ENCODE assay signal across 2 cellular contexts in the genomic region with DNA sequence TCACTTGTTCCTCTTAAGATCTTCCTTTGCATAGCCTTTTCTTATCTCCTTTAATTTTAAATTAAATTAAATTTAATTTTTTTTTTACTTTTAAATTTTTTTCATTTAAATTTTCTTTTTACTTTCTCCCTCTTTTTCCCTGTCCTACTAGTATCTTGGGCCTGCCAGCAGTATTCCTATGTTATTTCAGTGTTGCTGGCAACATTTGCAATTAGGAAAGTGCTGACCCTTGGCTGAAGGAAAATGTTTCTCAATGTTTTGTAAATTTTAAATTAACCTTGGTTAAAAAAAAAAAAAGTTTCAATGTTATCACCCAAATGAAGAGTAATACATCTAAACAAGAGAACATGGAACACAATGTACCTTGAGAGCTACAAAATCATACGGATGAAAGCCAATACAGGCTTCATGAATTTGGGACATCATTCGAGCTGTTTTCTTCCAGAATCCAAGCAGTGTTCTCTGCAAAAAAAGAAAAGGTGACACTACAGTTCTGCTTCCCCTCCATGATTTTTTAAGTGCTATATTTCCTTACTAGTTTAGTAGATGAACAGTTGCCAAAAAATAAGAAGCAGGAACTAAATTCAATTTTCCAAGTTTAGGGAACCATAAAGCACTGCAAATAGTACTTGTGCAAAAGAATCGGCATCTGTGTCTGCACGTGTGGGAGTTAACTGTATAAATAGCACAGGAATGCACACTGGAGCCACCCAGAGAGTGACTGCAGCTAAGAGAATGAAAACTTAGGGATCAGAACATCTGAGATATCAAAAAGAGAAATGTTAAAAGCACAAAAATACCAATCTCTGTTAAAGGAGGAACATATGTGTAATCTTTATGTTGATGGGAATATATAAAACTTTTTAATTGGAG.
TF ChIP-seq lines count a peak whose summit lies in the region.

No MANE protein-coding gene starts in this region.

TF ChIP-seq in SK-N-SH treated with all-trans-retinoic acid at 6 μM for 48 hours, 23 proteins besides CTCF, POLR2A, EP300 and RAD21 (continued from another document):
- TF ChIP-seq ZNF70 (CRISPR knock-in tag; IDR thresholded peaks at IDR 0.05) (no peak), ISL1 (CRISPR knock-in tag; IDR thresholded peaks at IDR 0.05) (no peak), SNAI2 (CRISPR knock-in tag; IDR thresholded peaks at IDR 0.05) (no peak), ARNTL (CRISPR knock-in tag; IDR thresholded peaks at IDR 0.05; ENCODE audit: borderline replicate concordance, low read depth) (no peak), ZNF8 (CRISPR knock-in tag; IDR thresholded peaks at IDR 0.05) (no peak), BACH2 (CRISPR knock-in tag; IDR thresholded peaks at IDR 0.05; ENCODE audit: borderline replicate concordance) (no peak)

TF ChIP-seq in WTC11, 78 proteins besides CTCF, POLR2A, EP300 and RAD21 (continued from another document):
- TF ChIP-seq JUN (CRISPR knock-in tag; IDR thresholded peaks at IDR 0.05) (no peak), FOXP1 (CRISPR knock-in tag; IDR thresholded peaks at IDR 0.05; ENCODE audit: borderline replicate concordance) (no peak), FOXJ3 (CRISPR knock-in tag; IDR thresholded peaks at IDR 0.05; ENCODE audit: borderline replicate concordance) (no peak), NR1H2 (CRISPR knock-in tag; IDR thresholded peaks at IDR 0.05) (no peak), ZBTB21 (CRISPR knock-in tag; IDR thresholded peaks at IDR 0.05; ENCODE audit: borderline replicate concordance) (no peak), GRHL2 (CRISPR knock-in tag; IDR thresholded peaks at IDR 0.05; ENCODE audit: insufficient replicate concordance, severe bottlenecking) (no peak), E2F1 (CRISPR knock-in tag; IDR thresholded peaks at IDR 0.05) (no peak), CDX4 (CRISPR knock-in tag; IDR thresholded peaks at IDR 0.05; ENCODE audit: borderline replicate concordance) (no peak), ESRRA (CRISPR knock-in tag; IDR thresholded peaks at IDR 0.05; ENCODE audit: borderline replicate concordance) (no peak), AFF4 (CRISPR knock-in tag; IDR thresholded peaks at IDR 0.05; ENCODE audit: borderline replicate concordance) (no peak), CREM (CRISPR knock-in tag; IDR thresholded peaks at IDR 0.05) (no peak), CREB1 (CRISPR knock-in tag; IDR thresholded peaks at IDR 0.05) (no peak), ZNF263 (CRISPR knock-in tag; IDR thresholded peaks at IDR 0.05; ENCODE audit: low read depth) (no peak), NR3C1 (CRISPR knock-in tag; conservative IDR thresholded peaks at IDR 0.05; ENCODE audit: low read depth) (no peak), HMGXB4 (CRISPR knock-in tag; IDR thresholded peaks at IDR 0.05) (no peak), ZNF138 (CRISPR knock-in tag; conservative IDR thresholded peaks at IDR 0.05) (no peak)
- TF ChIP-seq, protein P1, sequence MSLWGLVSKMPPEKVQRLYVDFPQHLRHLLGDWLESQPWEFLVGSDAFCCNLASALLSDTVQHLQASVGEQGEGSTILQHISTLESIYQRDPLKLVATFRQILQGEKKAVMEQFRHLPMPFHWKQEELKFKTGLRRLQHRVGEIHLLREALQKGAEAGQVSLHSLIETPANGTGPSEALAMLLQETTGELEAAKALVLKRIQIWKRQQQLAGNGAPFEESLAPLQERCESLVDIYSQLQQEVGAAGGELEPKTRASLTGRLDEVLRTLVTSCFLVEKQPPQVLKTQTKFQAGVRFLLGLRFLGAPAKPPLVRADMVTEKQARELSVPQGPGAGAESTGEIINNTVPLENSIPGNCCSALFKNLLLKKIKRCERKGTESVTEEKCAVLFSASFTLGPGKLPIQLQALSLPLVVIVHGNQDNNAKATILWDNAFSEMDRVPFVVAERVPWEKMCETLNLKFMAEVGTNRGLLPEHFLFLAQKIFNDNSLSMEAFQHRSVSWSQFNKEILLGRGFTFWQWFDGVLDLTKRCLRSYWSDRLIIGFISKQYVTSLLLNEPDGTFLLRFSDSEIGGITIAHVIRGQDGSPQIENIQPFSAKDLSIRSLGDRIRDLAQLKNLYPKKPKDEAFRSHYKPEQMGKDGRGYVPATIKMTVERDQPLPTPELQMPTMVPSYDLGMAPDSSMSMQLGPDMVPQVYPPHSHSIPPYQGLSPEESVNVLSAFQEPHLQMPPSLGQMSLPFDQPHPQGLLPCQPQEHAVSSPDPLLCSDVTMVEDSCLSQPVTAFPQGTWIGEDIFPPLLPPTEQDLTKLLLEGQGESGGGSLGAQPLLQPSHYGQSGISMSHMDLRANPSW (CRISPR knock-in tag; conservative IDR thresholded peaks at IDR 0.05; ENCODE audit: low read depth) = no peak
- TF ChIP-seq, protein P2, sequence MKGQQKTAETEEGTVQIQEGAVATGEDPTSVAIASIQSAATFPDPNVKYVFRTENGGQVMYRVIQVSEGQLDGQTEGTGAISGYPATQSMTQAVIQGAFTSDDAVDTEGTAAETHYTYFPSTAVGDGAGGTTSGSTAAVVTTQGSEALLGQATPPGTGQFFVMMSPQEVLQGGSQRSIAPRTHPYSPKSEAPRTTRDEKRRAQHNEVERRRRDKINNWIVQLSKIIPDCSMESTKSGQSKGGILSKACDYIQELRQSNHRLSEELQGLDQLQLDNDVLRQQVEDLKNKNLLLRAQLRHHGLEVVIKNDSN (CRISPR knock-in tag; IDR thresholded peaks at IDR 0.05) = no peak
- TF ChIP-seq, protein P3, sequence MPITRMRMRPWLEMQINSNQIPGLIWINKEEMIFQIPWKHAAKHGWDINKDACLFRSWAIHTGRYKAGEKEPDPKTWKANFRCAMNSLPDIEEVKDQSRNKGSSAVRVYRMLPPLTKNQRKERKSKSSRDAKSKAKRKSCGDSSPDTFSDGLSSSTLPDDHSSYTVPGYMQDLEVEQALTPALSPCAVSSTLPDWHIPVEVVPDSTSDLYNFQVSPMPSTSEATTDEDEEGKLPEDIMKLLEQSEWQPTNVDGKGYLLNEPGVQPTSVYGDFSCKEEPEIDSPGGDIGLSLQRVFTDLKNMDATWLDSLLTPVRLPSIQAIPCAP (CRISPR knock-in tag; IDR thresholded peaks at IDR 0.05) = no peak
